Comparison of ENCODE assay signal across 8 cellular contexts in genomic region chr11:11845066-11845465, GRCh38. TPM values are rescaled to one million over a fixed set of nuclear protein-coding genes. Genes with fewer than 3 reads are reported as not detected.
DNase-seq lines count a peak whose midpoint lies in the region; ATAC-seq and TF ChIP-seq lines count a peak whose summit lies in the region.

No MANE protein-coding gene starts in this region.

- no peak overlapping the region for H3K9ac ChIP-seq in mucosa of rectum (ENCODE audit: low read depth in 1 of 2, low read length in 2 of 2)

- TF ChIP-seq CTCF in HEK293 (tag by site-specific recombination; IDR thresholded peaks at IDR 0.05), result no peak

- no peaks in the 10 kb centered on the region for H3K9me3 ChIP-seq in HEK293 (ENCODE audit: control insufficient read depth, insufficient read depth, low read depth, low read length)
- no peaks in the 10 kb centered on the region for H3K9me3 ChIP-seq in mucosa of rectum (ENCODE audit: control insufficient read depth in 2 of 2, low read length in 2 of 2)

- peaks cover 48% of the 10 kb centered on the region for H3K4me1 ChIP-seq in ACC112 (ENCODE audit: control insufficient read depth, insufficient read depth, low read length, unreplicated experiment)
- no peaks in the 10 kb centered on the region for H3K4me1 ChIP-seq in HEK293 (ENCODE audit: control insufficient read depth, insufficient read depth, low read length)
- peaks cover 18 to 31% of the 10 kb centered on the region in 2 donors for H3K4me1 ChIP-seq in mucosa of rectum (ENCODE audit: control insufficient read depth in 2 of 2, insufficient read depth in 2 of 2, low read length in 2 of 2)

- POLR2A ChIA-PET in HEK293 (lab: Yijun Ruan, JAX), result no interaction called here
- POLR2A ChIA-PET in activated CD4-positive, alpha-beta memory T cell treated with anti-CD3 and anti-CD28 coated beads, Interleukin-2, amount 10 ng/mL, durations not matched to agents 7 days and 5 days (lab: Charles Lee), result interaction anchor here (1.3 to 4.7 kb wide), 3 partner anchors 9 to 1037 kb away, joined by 3 to 31 read pairs (median 6); partner anchors contain the start of gene EIF4G2

- H2AFZ ChIP-seq in ACC112 (ENCODE audit: low read length, unreplicated experiment), result no peak overlapping the region

- H3K27me3 ChIP-seq in ACC112 (ENCODE audit: insufficient read depth, low read length) (no peaks in the 10 kb centered on the region), mucosa of rectum (ENCODE audit: control insufficient read depth in 2 of 2, insufficient read depth in 2 of 2, low read length in 2 of 2) (no peaks in the 10 kb centered on the region)

- no peak for DNase-seq in activated CD4-positive, alpha-beta memory T cell treated with anti-CD3 and anti-CD28 coated beads, Interleukin-2, amount 10 ng/mL, durations not matched to agents 7 days and 5 days
- no peak for DNase-seq in MV-4-11 (lab: John Stamatoyannopoulos, UW)
- DNase-seq in activated effector memory CD4-positive, alpha-beta T cell treated with Interleukin-2 at 50 U/mL for 16 hours, result no peak
- DNase-seq in DMS 273 (lab: John Stamatoyannopoulos, UW; ENCODE audit: unreplicated experiment), result no peak

- H3K36me3 ChIP-seq in ACC112 (ENCODE audit: insufficient read depth, low read length) (no peaks in the 10 kb centered on the region), HEK293 (ENCODE audit: control insufficient read depth in 2 of 2, insufficient read depth in 1 of 2, low read length in 2 of 2) (no peaks in the 10 kb centered on the region), mucosa of rectum (ENCODE audit: control insufficient read depth in 2 of 2, insufficient read depth in 2 of 2, low read length in 2 of 2) (no peaks in the 10 kb centered on the region)

- peaks cover 26% of the 10 kb centered on the region for H3K4me1 Mint-ChIP-seq in activated CD4-positive, alpha-beta memory T cell treated with anti-CD3 and anti-CD28 coated beads, Interleukin-2, amount 10 ng/mL, durations not matched to agents 7 days and 5 days

- no peaks in the 10 kb centered on the region for H3K9me3 Mint-ChIP-seq in activated CD4-positive, alpha-beta memory T cell treated with anti-CD3 and anti-CD28 coated beads, Interleukin-2, amount 10 ng/mL, durations not matched to agents 7 days and 5 days

- H3K4me3 ChIP-seq in ACC112 (ENCODE audit: low read depth, low read length) (no peak overlapping the region), HEK293 (ENCODE audit: low read depth, low read length) (no peak overlapping the region), mucosa of rectum (ENCODE audit: low read length in 2 of 2) (peak overlapping the region in 1 of 2 donors; percentile 94)

- no peaks in the 10 kb centered on the region for H3K36me3 Mint-ChIP-seq in activated CD4-positive, alpha-beta memory T cell treated with anti-CD3 and anti-CD28 coated beads, Interleukin-2, amount 10 ng/mL, durations not matched to agents 7 days and 5 days (ENCODE audit: low read depth)

- H3K27ac ChIP-seq in ACC112 (ENCODE audit: low read depth, low read length) (peak overlapping the region; percentile 25), HEK293 (ENCODE audit: extremely low read depth, low read depth, low read length) (no peak overlapping the region), mucosa of rectum (ENCODE audit: low read depth in 2 of 2, low read length in 2 of 2) (peak overlapping the region; percentile 7 to 10)

- H3K27me3 Mint-ChIP-seq in activated CD4-positive, alpha-beta memory T cell treated with anti-CD3 and anti-CD28 coated beads, Interleukin-2, amount 10 ng/mL, durations not matched to agents 7 days and 5 days, result no peaks in the 10 kb centered on the region

- peak overlapping the region; percentile 1 for H3K4me3 Mint-ChIP-seq in activated CD4-positive, alpha-beta memory T cell treated with anti-CD3 and anti-CD28 coated beads, Interleukin-2, amount 10 ng/mL, durations not matched to agents 7 days and 5 days

- CTCF ChIA-PET in HEK293 (lab: Yijun Ruan, JAX), result interaction anchor here (1.0 kb wide), 1 partner anchor 436 kb away, joined by 3 read pairs; no protein-coding TSS in a partner anchor
- CTCF ChIA-PET in activated CD4-positive, alpha-beta memory T cell treated with anti-CD3 and anti-CD28 coated beads, Interleukin-2, amount 10 ng/mL, durations not matched to agents 7 days and 5 days (lab: Charles Lee), result interaction anchor here (1.3 to 1.5 kb wide), 2 partner anchors 9 to 57 kb away, joined by 4 read pairs; no protein-coding TSS in a partner anchor

- H3K79me2 ChIP-seq in ACC112 (ENCODE audit: control insufficient read depth, insufficient read depth, low read length, unreplicated experiment), result peaks cover 82% of the 10 kb centered on the region

- H3K27ac Mint-ChIP-seq in activated CD4-positive, alpha-beta memory T cell treated with anti-CD3 and anti-CD28 coated beads, Interleukin-2, amount 10 ng/mL, durations not matched to agents 7 days and 5 days, result no peak overlapping the region

- ATAC-seq in GM18873 (IDR thresholded peaks at IDR 0.05; ENCODE audit: low FRiP score, unreplicated experiment), result no peak

TF ChIP-seq in HEK293, 187 proteins besides CTCF, POLR2A, EP300 and RAD21:
- TF ChIP-seq ZNF664 (tag by site-specific recombination; IDR thresholded peaks at IDR 0.05) (0 out of 2 replicates have a peak, but pooled peaks have one; percentile 33), ZNF707 (tag by site-specific recombination; IDR thresholded peaks at IDR 0.05) (no peak), MZF1 (tag by site-specific recombination; IDR thresholded peaks at IDR 0.05; ENCODE audit: borderline replicate concordance) (no peak), ZFP69B (tag by site-specific recombination; IDR thresholded peaks at IDR 0.05) (no peak), ZNF184 (tag by site-specific recombination; IDR thresholded peaks at IDR 0.05) (no peak), ZNF394 (tag by site-specific recombination; IDR thresholded peaks at IDR 0.05; ENCODE audit: borderline replicate concordance) (no peak), ZBTB21 (tag by site-specific recombination; IDR thresholded peaks at IDR 0.05) (no peak)

RNA-seq across cellular contexts. Expression of gene USP47, which starts 3.3 kb away (rescaled TPM):
- 10 to 100 TPM; 38.9 to 41.7 TPM for total RNA-seq in activated CD4-positive, alpha-beta memory T cell treated with anti-CD3 and anti-CD28 coated beads, Interleukin-2, amount 10 ng/mL, durations not matched to agents 7 days and 5 days
